Comparison of ENCODE assay signal across 8 cellular contexts in genomic region chr5:133050500-133050899, GRCh38. TPM values are rescaled to one million over a fixed set of nuclear protein-coding genes. Genes with fewer than 3 reads are reported as not detected.
A peak's percentile ranks its signal among the peaks of the same experiment; 100 is the strongest.
DNase-seq lines count a peak whose midpoint lies in the region; ATAC-seq and TF ChIP-seq lines count a peak whose summit lies in the region.

No MANE protein-coding gene starts in this region.

- POLR2A ChIA-PET in activated CD8-positive, alpha-beta T cell treated with anti-CD3 and anti-CD28 coated beads for 36 hours (lab: Charles Lee), result interaction anchor here (0.6 to 3.3 kb wide), 5 partner anchors 12 to 953 kb away, joined by 3 to 24 read pairs (median 12); partner anchors contain the start of genes AFF4 and ZCCHC10

- CTCF ChIA-PET in activated CD8-positive, alpha-beta T cell treated with anti-CD3 and anti-CD28 coated beads for 36 hours (lab: Charles Lee), result interaction anchor here (2.1 kb wide), 1 partner anchor 29 kb away, joined by 5 read pairs; no protein-coding TSS in a partner anchor

- no peak for TF ChIP-seq CTCF in activated CD8-positive, alpha-beta T cell treated with anti-CD3 and anti-CD28 coated beads for 36 hours (IDR thresholded peaks at IDR 0.05)

- DNase-seq in DMS53 (lab: John Stamatoyannopoulos, UW) (peak; percentile 46), DMS53 treated with DMSO at 0.1 percent for 48 hours (lab: John Stamatoyannopoulos, UW; ENCODE audit: unreplicated experiment) (no peak), UCSD-AML1 (lab: John Stamatoyannopoulos, UW; ENCODE audit: unreplicated experiment) (no peak), SKM-1 treated with dmso at 0.1 percent for 144 hours (lab: John Stamatoyannopoulos, UW; ENCODE audit: unreplicated experiment) (no peak)
- DNase-seq in activated CD8-positive, alpha-beta T cell treated with anti-CD3 and anti-CD28 coated beads for 36 hours, result peak; percentile 13

- peak overlapping the region; percentile 86 for H3K4me3 Mint-ChIP-seq in activated CD8-positive, alpha-beta T cell treated with anti-CD3 and anti-CD28 coated beads for 36 hours
- peak overlapping the region; percentile 97 for H3K4me3 Mint-ChIP-seq in stimulated activated memory B cell treated with anti-CD40 and anti-IgM and Interleukin-4, amounts not matched to agents 10 μg/mL and 1 μg/mL and 100 μg/mL, for 72 hours

- H3K36me3 Mint-ChIP-seq in activated CD8-positive, alpha-beta T cell treated with anti-CD3 and anti-CD28 coated beads for 36 hours (ENCODE audit: low read depth), result peaks cover 29% of the 10 kb centered on the region
- peaks cover 7% of the 10 kb centered on the region for H3K36me3 Mint-ChIP-seq in stimulated activated memory B cell treated with anti-CD40 and anti-IgM and Interleukin-4, amounts not matched to agents 10 μg/mL and 1 μg/mL and 100 μg/mL, for 72 hours

- peak overlapping the region; percentile 97 for H3K4me3 ChIP-seq in iPS-11a (ENCODE audit: low read depth, low read length)

- ATAC-seq in activated CD8-positive, alpha-beta T cell treated with anti-CD3 and anti-CD28 coated beads for 36 hours, result no peak
- ATAC-seq in stimulated activated memory B cell treated with anti-CD40 and anti-IgM and Interleukin-4, amounts not matched to agents 10 μg/mL and 1 μg/mL and 100 μg/mL, for 72 hours, result no peak
- no peak for ATAC-seq in HG03159 (IDR thresholded peaks at IDR 0.05; ENCODE audit: unreplicated experiment)

- intact Hi-C loops in activated CD8-positive, alpha-beta T cell treated with anti-CD3 and anti-CD28 coated beads for 36 hours (cut with micrococcal nuclease), result no loop called here

- no peaks in the 10 kb centered on the region for H3K27me3 Mint-ChIP-seq in activated CD8-positive, alpha-beta T cell treated with anti-CD3 and anti-CD28 coated beads for 36 hours
- H3K27me3 Mint-ChIP-seq in stimulated activated memory B cell treated with anti-CD40 and anti-IgM and Interleukin-4, amounts not matched to agents 10 μg/mL and 1 μg/mL and 100 μg/mL, for 72 hours, result no peaks in the 10 kb centered on the region

- no peaks in the 10 kb centered on the region for H3K9me3 Mint-ChIP-seq in activated CD8-positive, alpha-beta T cell treated with anti-CD3 and anti-CD28 coated beads for 36 hours
- H3K9me3 Mint-ChIP-seq in stimulated activated memory B cell treated with anti-CD40 and anti-IgM and Interleukin-4, amounts not matched to agents 10 μg/mL and 1 μg/mL and 100 μg/mL, for 72 hours, result no peaks in the 10 kb centered on the region

- H3K4me1 Mint-ChIP-seq in activated CD8-positive, alpha-beta T cell treated with anti-CD3 and anti-CD28 coated beads for 36 hours (ENCODE audit: low read depth), result peaks cover 36% of the 10 kb centered on the region
- peaks cover 61% of the 10 kb centered on the region for H3K4me1 Mint-ChIP-seq in stimulated activated memory B cell treated with anti-CD40 and anti-IgM and Interleukin-4, amounts not matched to agents 10 μg/mL and 1 μg/mL and 100 μg/mL, for 72 hours

- peak overlapping the region; percentile 99 for H3K27ac Mint-ChIP-seq in activated CD8-positive, alpha-beta T cell treated with anti-CD3 and anti-CD28 coated beads for 36 hours
- H3K27ac Mint-ChIP-seq in stimulated activated memory B cell treated with anti-CD40 and anti-IgM and Interleukin-4, amounts not matched to agents 10 μg/mL and 1 μg/mL and 100 μg/mL, for 72 hours, result peak overlapping the region; percentile 100

RNA-seq across cellular contexts. Expression of gene HSPA4, which starts 1.3 kb away (rescaled TPM):
- 100 to 1,000 TPM; 229 to 232 TPM for total RNA-seq in activated CD8-positive, alpha-beta T cell treated with anti-CD3 and anti-CD28 coated beads for 36 hours

RNA-seq across cellular contexts. Expression of gene ZCCHC10, which starts 24.2 kb away (rescaled TPM):
- total RNA-seq in activated CD8-positive, alpha-beta T cell treated with anti-CD3 and anti-CD28 coated beads for 36 hours, result 10 to 100 TPM; 27.0 to 31.1 TPM

Comparison
In these comparisons a context has a peak if more than half of its experiments do, and no peak if none do; other contexts are left out.
1. DNase-seq: peak in DMS53 (single experiment) and activated CD8-positive, alpha-beta T cell treated with anti-CD3 and anti-CD28 coated beads for 36 hours (single experiment); none in DMS53 treated with DMSO at 0.1 percent for 48 hours (single experiment), UCSD-AML1 (single experiment) and SKM-1 treated with dmso at 0.1 percent for 144 hours (single experiment).